1 cellular context compared by ENCODE assay signal in the genomic region with DNA sequence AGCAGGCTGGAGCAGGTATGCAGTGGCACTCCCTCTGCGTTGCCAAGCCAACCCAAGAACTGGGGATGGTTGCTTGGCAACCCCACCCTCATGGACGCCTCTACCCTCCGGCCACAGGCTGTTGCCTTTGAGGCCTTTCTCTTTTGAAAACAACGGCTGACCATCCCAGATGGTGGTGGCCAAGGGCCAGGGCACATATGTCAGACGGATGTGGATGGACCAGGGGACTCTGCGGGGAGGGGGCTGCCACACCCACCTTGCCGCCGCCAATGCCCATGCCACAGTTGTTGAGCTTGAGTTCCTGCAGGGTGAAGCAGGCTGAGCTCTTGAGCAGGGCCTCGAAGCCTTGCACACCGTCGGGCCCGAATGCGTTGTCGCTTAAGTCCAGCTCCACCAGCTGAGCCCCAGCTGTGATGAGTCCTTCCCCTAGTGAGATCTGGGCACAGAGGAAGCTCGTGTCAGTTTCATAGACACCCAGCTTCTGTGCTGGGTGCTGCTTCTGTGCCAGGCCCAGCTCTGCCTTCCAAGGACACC.
TF ChIP-seq lines count a peak whose summit lies in the region.

No MANE protein-coding gene starts in this region.

TF ChIP-seq in SK-N-SH, 30 proteins besides CTCF, POLR2A, EP300 and RAD21:
- TF ChIP-seq, protein P1, sequence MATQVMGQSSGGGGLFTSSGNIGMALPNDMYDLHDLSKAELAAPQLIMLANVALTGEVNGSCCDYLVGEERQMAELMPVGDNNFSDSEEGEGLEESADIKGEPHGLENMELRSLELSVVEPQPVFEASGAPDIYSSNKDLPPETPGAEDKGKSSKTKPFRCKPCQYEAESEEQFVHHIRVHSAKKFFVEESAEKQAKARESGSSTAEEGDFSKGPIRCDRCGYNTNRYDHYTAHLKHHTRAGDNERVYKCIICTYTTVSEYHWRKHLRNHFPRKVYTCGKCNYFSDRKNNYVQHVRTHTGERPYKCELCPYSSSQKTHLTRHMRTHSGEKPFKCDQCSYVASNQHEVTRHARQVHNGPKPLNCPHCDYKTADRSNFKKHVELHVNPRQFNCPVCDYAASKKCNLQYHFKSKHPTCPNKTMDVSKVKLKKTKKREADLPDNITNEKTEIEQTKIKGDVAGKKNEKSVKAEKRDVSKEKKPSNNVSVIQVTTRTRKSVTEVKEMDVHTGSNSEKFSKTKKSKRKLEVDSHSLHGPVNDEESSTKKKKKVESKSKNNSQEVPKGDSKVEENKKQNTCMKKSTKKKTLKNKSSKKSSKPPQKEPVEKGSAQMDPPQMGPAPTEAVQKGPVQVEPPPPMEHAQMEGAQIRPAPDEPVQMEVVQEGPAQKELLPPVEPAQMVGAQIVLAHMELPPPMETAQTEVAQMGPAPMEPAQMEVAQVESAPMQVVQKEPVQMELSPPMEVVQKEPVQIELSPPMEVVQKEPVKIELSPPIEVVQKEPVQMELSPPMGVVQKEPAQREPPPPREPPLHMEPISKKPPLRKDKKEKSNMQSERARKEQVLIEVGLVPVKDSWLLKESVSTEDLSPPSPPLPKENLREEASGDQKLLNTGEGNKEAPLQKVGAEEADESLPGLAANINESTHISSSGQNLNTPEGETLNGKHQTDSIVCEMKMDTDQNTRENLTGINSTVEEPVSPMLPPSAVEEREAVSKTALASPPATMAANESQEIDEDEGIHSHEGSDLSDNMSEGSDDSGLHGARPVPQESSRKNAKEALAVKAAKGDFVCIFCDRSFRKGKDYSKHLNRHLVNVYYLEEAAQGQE (IDR thresholded peaks at IDR 0.05; ENCODE audit: low read depth, low read length) = no peak
- no peak for TF ChIP-seq TAF1 (IDR thresholded peaks at IDR 0.05; ENCODE audit: borderline replicate concordance, low read depth, low read length)
- TF ChIP-seq, protein P2, sequence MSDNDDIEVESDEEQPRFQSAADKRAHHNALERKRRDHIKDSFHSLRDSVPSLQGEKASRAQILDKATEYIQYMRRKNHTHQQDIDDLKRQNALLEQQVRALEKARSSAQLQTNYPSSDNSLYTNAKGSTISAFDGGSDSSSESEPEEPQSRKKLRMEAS (IDR thresholded peaks at IDR 0.05; ENCODE audit: low read depth) = no peak
- no peak for TF ChIP-seq RFX5 (IDR thresholded peaks at IDR 0.05; ENCODE audit: low read length)
